ENCODE assay signal across 8 cellular contexts in the genomic region with DNA sequence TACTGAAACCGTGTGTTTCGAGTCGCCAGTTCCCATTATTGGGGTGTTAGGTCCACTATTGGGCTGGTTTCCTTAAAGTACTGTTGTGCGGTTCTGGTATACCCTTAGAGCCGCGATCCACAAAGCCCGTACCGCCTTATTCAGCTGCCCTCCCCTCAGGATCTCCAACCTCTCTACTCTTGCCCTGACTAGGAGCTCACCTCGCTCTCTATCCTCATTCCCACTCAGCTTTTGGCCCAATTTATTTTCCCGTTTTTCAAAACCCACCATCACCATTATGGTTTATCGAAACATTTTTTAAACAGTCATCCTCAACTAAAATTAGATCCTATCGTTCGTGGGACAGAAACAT. TPM values are rescaled to one million over a fixed set of nuclear protein-coding genes. Genes with fewer than 3 reads are reported as not detected.
A peak's percentile ranks its signal among the peaks of the same experiment; 100 is the strongest.
DNase-seq lines count a peak whose midpoint lies in the region; ATAC-seq and TF ChIP-seq lines count a peak whose summit lies in the region.

No MANE protein-coding gene starts in this region.

- H3K27ac ChIP-seq in parathyroid adenoma = peak overlapping the region; percentile 94

- H3K9me3 ChIP-seq in Caco-2 (no peaks in the 10 kb centered on the region), parathyroid adenoma (ENCODE audit: control insufficient read depth, low read length) (no peaks in the 10 kb centered on the region)

- no peak overlapping the region for H3K27ac Mint-ChIP-seq in Caco-2 (ENCODE audit: unreplicated experiment)

- POLR2A ChIA-PET in Caco-2 (lab: Charles Lee) = interaction anchor here (1.0 kb wide), 1 partner anchor 778 kb away, joined by 4 read pairs; no protein-coding TSS in a partner anchor

- CTCF ChIA-PET in Caco-2 (lab: Charles Lee) = no interaction called here

- DNase-seq in Caco-2 (no peak), OCI-M1 (lab: John Stamatoyannopoulos, UW) (peak; percentile 51), fibroblast of pulmonary artery (ENCODE audit: low read depth) (no peak), SKM-1 (lab: John Stamatoyannopoulos, UW; ENCODE audit: unreplicated experiment) (no peak), kidney glomerular epithelial cell (lab: John Stamatoyannopoulos, UW) (no peak)

- H3K36me3 ChIP-seq in Caco-2 (ENCODE audit: control insufficient read depth, insufficient read depth, low read length) (no peaks in the 10 kb centered on the region), parathyroid adenoma (ENCODE audit: control insufficient read depth, insufficient read depth, low read length) (no peaks in the 10 kb centered on the region)

- no TSS peak for BruUV-seq in Caco-2 (replicated peaks; lab: Mats Ljungman, UMichigan)

- H3K4me2 ChIP-seq in parathyroid adenoma (ENCODE audit: low read length) = peak overlapping the region; percentile 82

- H2AFZ ChIP-seq in parathyroid adenoma = peak overlapping the region; percentile 93

- no peaks in the 10 kb centered on the region for H3K9me3 Mint-ChIP-seq in Caco-2 (ENCODE audit: unreplicated experiment)

- H3K36me3 Mint-ChIP-seq in Caco-2 (ENCODE audit: insufficient read depth, unreplicated experiment) = no peaks in the 10 kb centered on the region

- intact Hi-C loops in Caco-2 (cut with micrococcal nuclease; ENCODE audit: unreplicated experiment) = loop anchor here (10.0 kb wide), 1 partner anchor 465 kb away; no protein-coding TSS in a partner anchor

- 0 out of 2 replicates have a peak, but pooled peaks cover 3% of the 10 kb centered on the region for H3K4me1 ChIP-seq in Caco-2
- no peaks in the 10 kb centered on the region for H3K4me1 ChIP-seq in parathyroid adenoma

- no peaks in the 10 kb centered on the region for H3K4me1 Mint-ChIP-seq in Caco-2 (ENCODE audit: low read depth, unreplicated experiment)

- ATAC-seq in GM19023 (IDR thresholded peaks at IDR 0.05; ENCODE audit: unreplicated experiment) = no peak
- no peak for ATAC-seq in GM21619 (IDR thresholded peaks at IDR 0.05; ENCODE audit: unreplicated experiment)

- H3K9ac ChIP-seq in parathyroid adenoma = no peak overlapping the region

- H3K4me3 Mint-ChIP-seq in Caco-2 (ENCODE audit: unreplicated experiment) = no peak overlapping the region

- no peaks in the 10 kb centered on the region for H3K79me2 ChIP-seq in parathyroid adenoma

- H3K4me3 ChIP-seq in Caco-2 (ENCODE audit: low read depth, low read length) (peak overlapping the region; percentile 43), fibroblast of pulmonary artery (replicated peaks; ENCODE audit: low read depth, low read length) (peak overlapping the region; percentile 88), parathyroid adenoma (ENCODE audit: low read depth, low read length) (peak overlapping the region; percentile 80)

- no peak for TF ChIP-seq CTCF in Caco-2 (IDR thresholded peaks at IDR 0.05; ENCODE audit: insufficient read depth in 1 of 2, low read depth in 1 of 2, low read length in 1 of 2, severe bottlenecking in 1 of 2, unreplicated experiment in 1 of 2)
- TF ChIP-seq CTCF in fibroblast of pulmonary artery (IDR thresholded peaks at IDR 0.05; ENCODE audit: low read length, missing control alignments) = no peak
- TF ChIP-seq CTCF in parathyroid adenoma (IDR thresholded peaks at IDR 0.05) = no peak

- H3K27me3 ChIP-seq in Caco-2 (replicated peaks; ENCODE audit: control insufficient read depth, insufficient read depth, low read length) = no peaks in the 10 kb centered on the region
- H3K27me3 ChIP-seq in parathyroid adenoma (ENCODE audit: control insufficient read depth, insufficient read depth, low read length) = no peaks in the 10 kb centered on the region

- peaks cover 2% of the 10 kb centered on the region for H3K27me3 Mint-ChIP-seq in Caco-2 (ENCODE audit: insufficient read depth, unreplicated experiment)

RNA-seq across cellular contexts. Expression of a gene that starts 0.5 kb away (rescaled TPM):
- total RNA-seq in Caco-2 (2022) = 0.30 and 0.52 TPM in 2 replicates
